ENCODE assay signal across 8 cellular contexts in the genomic region with DNA sequence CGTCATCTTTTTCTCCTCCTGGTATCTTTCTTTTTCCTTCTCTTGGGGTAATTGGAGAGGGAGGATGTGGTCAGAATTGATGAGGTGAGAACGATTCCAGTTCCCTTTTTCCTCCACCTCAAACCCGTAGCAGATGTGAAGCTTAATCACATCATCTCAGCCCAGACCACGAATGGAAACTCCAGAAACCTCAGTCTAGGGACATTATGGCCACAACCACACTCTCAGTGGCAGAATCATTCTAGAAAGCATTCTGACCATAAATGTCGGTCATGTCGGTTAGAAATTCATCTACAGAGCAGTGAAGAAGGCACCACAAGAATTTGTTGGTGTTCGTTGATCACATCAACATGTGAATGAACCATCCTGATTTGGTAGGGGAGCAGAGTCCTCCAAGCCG.
DNase-seq lines count a peak whose midpoint lies in the region; ATAC-seq and TF ChIP-seq lines count a peak whose summit lies in the region.

No MANE protein-coding gene starts in this region.

- H3K4me3 ChIP-seq in PC-3 (ENCODE audit: low read length) = no peak overlapping the region
- no peak overlapping the region for H3K4me3 ChIP-seq in WERI-Rb-1 (ENCODE audit: low read depth, low read length)
- H3K4me3 ChIP-seq in uterus = no peak overlapping the region

- POLR2A ChIA-PET in activated naive CD8-positive, alpha-beta T cell treated with anti-CD3 and anti-CD28 coated beads, Interleukin-2, amount 10 ng/mL, durations not matched to agents 7 days and 5 days (lab: Charles Lee) = interaction anchor here (1.0 to 1.7 kb wide), 6 partner anchors 62 to 268 kb away, joined by 3 to 7 read pairs (median 4); no protein-coding TSS in a partner anchor
- POLR2A ChIA-PET in PC-3 (lab: Charles Lee; ENCODE audit: unreplicated experiment) = no interaction called here

- H3K27ac ChIP-seq in PC-3 (ENCODE audit: low read length) (no peak overlapping the region), WERI-Rb-1 (no peak overlapping the region), uterus (no peak overlapping the region)

- H3K79me2 ChIP-seq in PC-3 (ENCODE audit: low read length) = no peaks in the 10 kb centered on the region

- H3K4me2 ChIP-seq in PC-3 (ENCODE audit: low read length) = no peak overlapping the region

- no TSS peak for BruUV-seq in PC-3 (replicated peaks; lab: Mats Ljungman, UMichigan)

- no peak for DNase-seq in activated naive CD8-positive, alpha-beta T cell treated with anti-CD3 and anti-CD28 coated beads, Interleukin-2, amount 10 ng/mL, durations not matched to agents 7 days and 5 days
- no peak for DNase-seq in PC-3
- no peak for DNase-seq in WERI-Rb-1
- no peak for DNase-seq in NCI-H82 (lab: John Stamatoyannopoulos, UW)
- DNase-seq in uterus = no peak

- CTCF ChIA-PET in PC-3 (lab: Charles Lee) = no interaction called here

- H3K27me3 ChIP-seq in PC-3 (ENCODE audit: low read length) (no peaks in the 10 kb centered on the region), WERI-Rb-1 (ENCODE audit: insufficient read depth, low read depth, severe bottlenecking) (no peaks in the 10 kb centered on the region), uterus (no peaks in the 10 kb centered on the region)

- peak overlapping the region; percentile 8 for H3K27ac Mint-ChIP-seq in activated naive CD8-positive, alpha-beta T cell treated with anti-CD3 and anti-CD28 coated beads, Interleukin-2, amount 10 ng/mL, durations not matched to agents 7 days and 5 days

- H4K20me1 ChIP-seq in PC-3 (ENCODE audit: low read length) = no peaks in the 10 kb centered on the region

- no peaks in the 10 kb centered on the region for H3K36me3 ChIP-seq in PC-3 (ENCODE audit: low read depth, low read length)
- no peaks in the 10 kb centered on the region for H3K36me3 ChIP-seq in WERI-Rb-1
- no peaks in the 10 kb centered on the region for H3K36me3 ChIP-seq in uterus

- H2AFZ ChIP-seq in PC-3 (ENCODE audit: low read length) = no peak overlapping the region

- TF ChIP-seq CTCF in PC-3 (conservative IDR thresholded peaks at IDR 0.05; ENCODE audit: low read depth, low read length) (no peak), WERI-Rb-1 (IDR thresholded peaks at IDR 0.05; ENCODE audit: low read depth, low read length) (no peak), uterus (IDR thresholded peaks at IDR 0.05) (no peak)

- TF ChIP-seq POLR2A in GM18505 (IDR thresholded peaks at IDR 0.05; ENCODE audit: borderline replicate concordance, extremely low read depth, insufficient read depth, insufficient read length) (no peak), uterus (IDR thresholded peaks at IDR 0.05) (no peak)

- intact Hi-C loops in PC-3 (cut with micrococcal nuclease) (no loop called here), uterus (cut with DNase I; ENCODE audit: low total_unique reads) (no loop called here)

- H3K27me3 Mint-ChIP-seq in activated naive CD8-positive, alpha-beta T cell treated with anti-CD3 and anti-CD28 coated beads, Interleukin-2, amount 10 ng/mL, durations not matched to agents 7 days and 5 days = peaks cover 2% of the 10 kb centered on the region

- H3K4me3 Mint-ChIP-seq in activated naive CD8-positive, alpha-beta T cell treated with anti-CD3 and anti-CD28 coated beads, Interleukin-2, amount 10 ng/mL, durations not matched to agents 7 days and 5 days = peak overlapping the region; percentile 57

- ATAC-seq in GM18505 (IDR thresholded peaks at IDR 0.05; ENCODE audit: unreplicated experiment) (peak; percentile 42), GM21515 (IDR thresholded peaks at IDR 0.05; ENCODE audit: unreplicated experiment) (peak; percentile 74), HG03558 (IDR thresholded peaks at IDR 0.05; ENCODE audit: extremely low read depth, unreplicated experiment) (peak; percentile 44), PC-3 (no peak)
- ATAC-seq in activated naive CD8-positive, alpha-beta T cell treated with anti-CD3 and anti-CD28 coated beads, Interleukin-2, amount 10 ng/mL, durations not matched to agents 7 days and 5 days (ENCODE audit: low read depth) = no peak

- no peak overlapping the region for H3K9ac ChIP-seq in PC-3 (ENCODE audit: low read length)

- H3K4me1 ChIP-seq in PC-3 (ENCODE audit: insufficient read depth, low read length) (peaks cover 14% of the 10 kb centered on the region), uterus (no peaks in the 10 kb centered on the region)

- H3K36me3 Mint-ChIP-seq in activated naive CD8-positive, alpha-beta T cell treated with anti-CD3 and anti-CD28 coated beads, Interleukin-2, amount 10 ng/mL, durations not matched to agents 7 days and 5 days = no peaks in the 10 kb centered on the region

- H3K9me2 ChIP-seq in PC-3 (replicated peaks; ENCODE audit: low read length) = no peaks in the 10 kb centered on the region

- H3F3A ChIP-seq in PC-3 (ENCODE audit: low read length, unreplicated experiment) = no peaks in the 10 kb centered on the region

- H3K9me3 ChIP-seq in PC-3 (ENCODE audit: low read length) (no peaks in the 10 kb centered on the region), WERI-Rb-1 (ENCODE audit: severe bottlenecking) (no peaks in the 10 kb centered on the region), uterus (no peaks in the 10 kb centered on the region)

- no peaks in the 10 kb centered on the region for H3K9me3 Mint-ChIP-seq in activated naive CD8-positive, alpha-beta T cell treated with anti-CD3 and anti-CD28 coated beads, Interleukin-2, amount 10 ng/mL, durations not matched to agents 7 days and 5 days

- H3K4me1 Mint-ChIP-seq in activated naive CD8-positive, alpha-beta T cell treated with anti-CD3 and anti-CD28 coated beads, Interleukin-2, amount 10 ng/mL, durations not matched to agents 7 days and 5 days = peaks cover 49% of the 10 kb centered on the region

Comparison
In these comparisons a context has a peak if more than half of its experiments do, and no peak if none do; other contexts are left out.
1. ATAC-seq: peak in GM18505 (single experiment), GM21515 (single experiment) and HG03558 (single experiment); none in activated naive CD8-positive, alpha-beta T cell treated with anti-CD3 and anti-CD28 coated beads, Interleukin-2, amount 10 ng/mL, durations not matched to agents 7 days and 5 days (single experiment) and PC-3 (single experiment).